ENCODE assay signal across 39 cellular contexts in genomic region chr2:172344159-172344558, GRCh38.
"Had no signal": no experiment of that assay in that cellular context is flagged by ENCODE, and none has a peak within 500 bp of the region (broad histone marks: within the 10 kb centered on the region; RNA-seq: fewer than 3 reads in every experiment).

No MANE protein-coding gene starts in this region.

- H3K27me3 ChIP-seq: ascending aorta, body of pancreas, brain microvascular endothelial cell, breast epithelium, cardiac muscle cell had no signal

- ATAC-seq: activated naive CD4-positive, alpha-beta T cell treated with anti-CD3 and anti-CD28 coated beads, Interleukin-2, amount 50 U/mL, for 72 hours; activated naive CD8-positive, alpha-beta T cell treated with anti-CD3 and anti-CD28 coated beads, Interleukin-2, amount 50 U/mL, for 24 hours; activated T-cell treated with anti-CD3 and anti-CD28 coated beads, Interleukin-2, amount 50 U/mL, for 72 hours; activated T-helper 17 cell treated with anti-CD3 and anti-CD28 coated beads, Interleukin-2, amount 50 U/mL, for 72 hours; body of pancreas had no signal

- H3K27me3 Mint-ChIP-seq: activated naive CD4-positive, alpha-beta T cell treated with anti-CD3 and anti-CD28 coated beads, Interleukin-2, amount 50 U/mL, for 24 hours; activated naive CD8-positive, alpha-beta T cell; activated naive CD8-positive, alpha-beta T cell treated with anti-CD3 and anti-CD28 coated beads for 36 hours; activated naive CD8-positive, alpha-beta T cell treated with anti-CD3 and anti-CD28 coated beads, Interleukin-2, amount 50 U/mL, for 24 hours; activated T-cell treated with anti-CD3 and anti-CD28 coated beads, Interleukin-2, amount 50 U/mL, for 24 hours; activated T-helper 17 cell treated with anti-CD3 and anti-CD28 coated beads, Interleukin-2, amount 50 U/mL, for 72 hours had no signal

- FAIRE-seq: astrocyte, bronchial epithelial cell had no signal

- H3K4me3 ChIP-seq: adrenal gland, ascending aorta, body of pancreas, breast epithelium, cardiac muscle cell had no signal

- H3K4me1 ChIP-seq: ascending aorta, breast epithelium had no signal

- DNase-seq: activated effector memory CD4-positive, alpha-beta T cell treated with anti-CD3 and anti-CD28 coated beads, Interleukin-2, amount 50 U/mL, for 16 hours; activated effector memory CD4-positive, alpha-beta T cell treated with Interleukin-2 at 50 U/mL for 16 hours; activated gamma-delta T cell; activated gamma-delta T cell treated with Interleukin-2 at 50 U/mL for 16 hours; activated naive CD4-positive, alpha-beta T cell; activated naive CD4-positive, alpha-beta T cell treated with anti-CD3 and anti-CD28 coated beads for 36 hours; activated naive CD4-positive, alpha-beta T cell treated with anti-CD3 and anti-CD28 coated beads, Interleukin-2, amount 10 ng/mL, durations not matched to agents 7 days and 5 days; activated naive CD4-positive, alpha-beta T cell treated with anti-CD3 and anti-CD28 coated beads, Interleukin-2, amount 50 U/mL, for 16 hours; activated naive CD4-positive, alpha-beta T cell treated with Interleukin-2 at 50 U/mL for 16 hours; activated naive CD8-positive, alpha-beta T cell treated with anti-CD3 and anti-CD28 coated beads for 36 hours; activated naive CD8-positive, alpha-beta T cell treated with anti-CD3 and anti-CD28 coated beads, Interleukin-2, amount 10 ng/mL, durations not matched to agents 7 days and 5 days; activated naive CD8-positive, alpha-beta T cell treated with anti-CD3 and anti-CD28 coated beads, Interleukin-2, amount 50 U/mL, for 24 hours; activated T-cell treated with anti-CD3 and anti-CD28 coated beads, Interleukin-2, amount 50 U/mL, for 1 hour; activated T-cell treated with anti-CD3 and anti-CD28 coated beads, Interleukin-2, amount 50 U/mL, for 24 hours; activated T-cell treated with anti-CD3 and anti-CD28 coated beads, Interleukin-2, amount 50 U/mL, for 48 hours; activated T-cell treated with anti-CD3 and anti-CD28 coated beads, Interleukin-2, amount 50 U/mL, for 72 hours; adrenal gland; amniotic stem cell; amygdala; anterior cingulate cortex; aorta; body of pancreas; brain microvascular endothelial cell; caudate nucleus; central memory CD4-positive, alpha-beta T cell; cerebellar nuclear complex had no signal

- H3K36me3 ChIP-seq: adrenal gland, brain microvascular endothelial cell, breast epithelium, cardiac muscle cell had no signal

- H3K9me3 Mint-ChIP-seq: central memory CD8-positive, alpha-beta T cell had no signal

- H3K27ac ChIP-seq: adrenal gland, ascending aorta, brain microvascular endothelial cell, breast epithelium, cardiac muscle cell had no signal

- H3K27ac Mint-ChIP-seq: activated naive CD4-positive, alpha-beta T cell treated with anti-CD3 and anti-CD28 coated beads for 36 hours; activated naive CD4-positive, alpha-beta T cell treated with anti-CD3 and anti-CD28 coated beads, Interleukin-2, amount 10 ng/mL, durations not matched to agents 7 days and 5 days; activated naive CD4-positive, alpha-beta T cell treated with anti-CD3 and anti-CD28 coated beads, Interleukin-2, amount 50 U/mL, for 24 hours; activated naive CD4-positive, alpha-beta T cell treated with anti-CD3 and anti-CD28 coated beads, Interleukin-2, amount 50 U/mL, for 72 hours; activated naive CD8-positive, alpha-beta T cell; activated naive CD8-positive, alpha-beta T cell treated with anti-CD3 and anti-CD28 coated beads for 36 hours; activated naive CD8-positive, alpha-beta T cell treated with anti-CD3 and anti-CD28 coated beads, Interleukin-2, amount 10 ng/mL, durations not matched to agents 7 days and 5 days; activated naive CD8-positive, alpha-beta T cell treated with anti-CD3 and anti-CD28 coated beads, Interleukin-2, amount 50 U/mL, for 24 hours; activated T-cell treated with anti-CD3 and anti-CD28 coated beads, Interleukin-2, amount 50 U/mL, for 24 hours; activated T-cell treated with anti-CD3 and anti-CD28 coated beads, Interleukin-2, amount 50 U/mL, for 72 hours; activated T-helper 1 cell treated with anti-CD3 and anti-CD28 coated beads, Interleukin-12 subunit alpha, Interleukin-12 subunit beta, Interleukin-2, Interleukin-4 antibody, amounts not matched to agents 30 ng/mL and 10 ng/mL and 1 ng/mL, durations not matched to agents 14 hours and 24 hours and 36 hours; activated T-helper 17 cell treated with anti-CD3 and anti-CD28 coated beads, Interleukin-2, amount 50 U/mL, for 72 hours; activated T-helper 2 cell treated with anti-CD3 and anti-CD28 coated beads, Interferon-gamma antibody, Interleukin-2, Interleukin-4, amounts not matched to agents 10 μg/mL and 5 μg/mL and 100 μg/mL, durations not matched to agents 14 hours and 24 hours and 36 hours; brain had no signal

- H3K9me3 ChIP-seq: adrenal gland, body of pancreas had no signal

- H3K4me3 Mint-ChIP-seq: activated naive CD4-positive, alpha-beta T cell treated with anti-CD3 and anti-CD28 coated beads for 36 hours; activated naive CD4-positive, alpha-beta T cell treated with anti-CD3 and anti-CD28 coated beads, Interleukin-2, amount 10 ng/mL, durations not matched to agents 7 days and 5 days; activated naive CD4-positive, alpha-beta T cell treated with anti-CD3 and anti-CD28 coated beads, Interleukin-2, amount 50 U/mL, for 24 hours; activated naive CD8-positive, alpha-beta T cell; activated naive CD8-positive, alpha-beta T cell treated with anti-CD3 and anti-CD28 coated beads for 36 hours; activated naive CD8-positive, alpha-beta T cell treated with anti-CD3 and anti-CD28 coated beads, Interleukin-2, amount 10 ng/mL, durations not matched to agents 7 days and 5 days; activated naive CD8-positive, alpha-beta T cell treated with anti-CD3 and anti-CD28 coated beads, Interleukin-2, amount 50 U/mL, for 24 hours; activated T-cell treated with anti-CD3 and anti-CD28 coated beads, Interleukin-2, amount 50 U/mL, for 24 hours; activated T-cell treated with anti-CD3 and anti-CD28 coated beads, Interleukin-2, amount 50 U/mL, for 72 hours; activated T-helper 1 cell treated with anti-CD3 and anti-CD28 coated beads, Interleukin-12 subunit alpha, Interleukin-12 subunit beta, Interleukin-2, Interleukin-4 antibody, amounts not matched to agents 30 ng/mL and 10 ng/mL and 1 ng/mL, durations not matched to agents 14 hours and 24 hours and 36 hours; activated T-helper 17 cell treated with anti-CD3 and anti-CD28 coated beads, Interleukin-2, amount 50 U/mL, for 72 hours; brain; central memory CD8-positive, alpha-beta T cell had no signal
